In the genomic region with DNA sequence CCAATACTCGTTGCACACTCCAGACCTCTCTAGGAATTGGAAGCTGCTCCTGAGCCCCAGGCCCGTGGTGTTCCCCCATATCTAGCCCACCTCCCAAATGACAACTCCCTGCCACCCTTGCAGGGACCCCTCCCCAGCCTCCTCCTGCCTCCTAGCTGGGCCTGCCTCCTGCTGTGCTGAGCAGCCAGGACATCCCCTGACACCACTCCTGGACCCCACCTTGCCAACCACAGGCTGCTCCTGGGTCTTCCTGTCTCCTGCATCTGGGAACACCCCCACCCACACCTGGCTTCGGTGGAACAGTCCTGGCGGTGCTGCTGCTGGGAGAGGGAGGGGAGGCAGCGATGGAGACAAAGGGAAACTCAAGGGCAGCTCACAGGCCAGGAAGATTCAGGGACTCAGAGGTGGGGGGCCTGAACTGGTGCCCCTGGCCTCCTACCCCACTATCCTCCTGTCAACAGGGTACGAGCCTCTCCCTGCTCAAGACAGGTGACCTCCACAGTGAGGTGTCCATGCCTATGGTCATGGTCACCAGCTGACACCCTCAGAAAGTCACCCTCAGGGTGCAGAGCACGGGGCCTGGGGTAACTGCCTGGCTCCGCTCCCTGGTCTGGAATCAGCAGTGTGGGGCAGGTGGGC, we compare ENCODE assay signal across 2 cellular contexts.
TF ChIP-seq lines count a peak whose summit lies in the region.

No MANE protein-coding gene starts in this region.

TF ChIP-seq in HepG2, 621 proteins besides CTCF, POLR2A, EP300 and RAD21:
- TF ChIP-seq FOXP1 (IDR thresholded peaks at IDR 0.05) (no peak), FOXP1 (CRISPR knock-in tag; IDR thresholded peaks at IDR 0.05) (no peak), ISX (CRISPR knock-in tag; conservative IDR thresholded peaks at IDR 0.05) (no peak), CBX5 (CRISPR knock-in tag; IDR thresholded peaks at IDR 0.05; ENCODE audit: borderline replicate concordance) (no peak), BORCS8-MEF2B (CRISPR knock-in tag; IDR thresholded peaks at IDR 0.05) (0 out of 2 replicates have a peak, but pooled peaks have one; percentile 35), POLR2G (IDR thresholded peaks at IDR 0.05; ENCODE audit: low read depth, low read length) (no peak), SNAPC2 (CRISPR knock-in tag; IDR thresholded peaks at IDR 0.05) (0 out of 2 replicates have a peak, but pooled peaks have one; percentile 25), RBFOX2 (IDR thresholded peaks at IDR 0.05; ENCODE audit: low read depth, low read length) (no peak), ZNF790 (CRISPR knock-in tag; IDR thresholded peaks at IDR 0.05; ENCODE audit: borderline replicate concordance) (no peak), SMARCE1 (IDR thresholded peaks at IDR 0.05; ENCODE audit: borderline replicate concordance) (no peak), NFKBIZ (CRISPR knock-in tag; IDR thresholded peaks at IDR 0.05) (no peak), GZF1 (CRISPR knock-in tag; IDR thresholded peaks at IDR 0.05) (no peak), DMAP1 (CRISPR knock-in tag; IDR thresholded peaks at IDR 0.05) (no peak), ZNF766 (CRISPR knock-in tag; IDR thresholded peaks at IDR 0.05; ENCODE audit: borderline replicate concordance) (no peak)
- TF ChIP-seq, protein P1, sequence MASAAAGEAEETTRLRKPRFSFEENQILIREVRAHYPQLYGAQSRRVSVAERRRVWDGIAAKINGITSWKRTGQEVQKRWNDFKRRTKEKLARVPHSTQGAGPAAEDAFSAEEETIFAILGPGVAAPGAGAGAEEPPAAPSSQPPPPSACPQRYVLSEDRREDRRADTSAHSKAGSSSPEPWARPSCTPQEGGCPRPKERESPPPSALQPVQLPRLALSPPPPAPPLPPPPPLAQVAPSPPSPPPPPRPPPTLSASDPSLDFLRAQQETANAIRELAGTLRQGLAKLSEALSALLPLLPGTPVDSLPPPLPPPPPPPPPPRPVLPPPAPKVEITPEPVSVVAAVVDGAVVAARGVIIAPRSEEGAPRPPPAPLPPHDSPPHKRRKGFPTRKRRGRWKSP (CRISPR knock-in tag; IDR thresholded peaks at IDR 0.05), result no peak
- TF ChIP-seq, protein P2, sequence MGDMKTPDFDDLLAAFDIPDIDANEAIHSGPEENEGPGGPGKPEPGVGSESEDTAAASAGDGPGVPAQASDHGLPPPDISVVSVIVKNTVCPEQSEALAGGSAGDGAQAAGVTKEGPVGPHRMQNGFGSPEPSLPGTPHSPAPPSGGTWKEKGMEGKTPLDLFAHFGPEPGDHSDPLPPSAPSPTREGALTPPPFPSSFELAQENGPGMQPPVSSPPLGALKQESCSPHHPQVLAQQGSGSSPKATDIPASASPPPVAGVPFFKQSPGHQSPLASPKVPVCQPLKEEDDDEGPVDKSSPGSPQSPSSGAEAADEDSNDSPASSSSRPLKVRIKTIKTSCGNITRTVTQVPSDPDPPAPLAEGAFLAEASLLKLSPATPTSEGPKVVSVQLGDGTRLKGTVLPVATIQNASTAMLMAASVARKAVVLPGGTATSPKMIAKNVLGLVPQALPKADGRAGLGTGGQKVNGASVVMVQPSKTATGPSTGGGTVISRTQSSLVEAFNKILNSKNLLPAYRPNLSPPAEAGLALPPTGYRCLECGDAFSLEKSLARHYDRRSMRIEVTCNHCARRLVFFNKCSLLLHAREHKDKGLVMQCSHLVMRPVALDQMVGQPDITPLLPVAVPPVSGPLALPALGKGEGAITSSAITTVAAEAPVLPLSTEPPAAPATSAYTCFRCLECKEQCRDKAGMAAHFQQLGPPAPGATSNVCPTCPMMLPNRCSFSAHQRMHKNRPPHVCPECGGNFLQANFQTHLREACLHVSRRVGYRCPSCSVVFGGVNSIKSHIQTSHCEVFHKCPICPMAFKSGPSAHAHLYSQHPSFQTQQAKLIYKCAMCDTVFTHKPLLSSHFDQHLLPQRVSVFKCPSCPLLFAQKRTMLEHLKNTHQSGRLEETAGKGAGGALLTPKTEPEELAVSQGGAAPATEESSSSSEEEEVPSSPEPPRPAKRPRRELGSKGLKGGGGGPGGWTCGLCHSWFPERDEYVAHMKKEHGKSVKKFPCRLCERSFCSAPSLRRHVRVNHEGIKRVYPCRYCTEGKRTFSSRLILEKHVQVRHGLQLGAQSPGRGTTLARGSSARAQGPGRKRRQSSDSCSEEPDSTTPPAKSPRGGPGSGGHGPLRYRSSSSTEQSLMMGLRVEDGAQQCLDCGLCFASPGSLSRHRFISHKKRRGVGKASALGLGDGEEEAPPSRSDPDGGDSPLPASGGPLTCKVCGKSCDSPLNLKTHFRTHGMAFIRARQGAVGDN (CRISPR knock-in tag; IDR thresholded peaks at IDR 0.05), result peak; percentile 16; the same call in 1 of the 2 replicates
- TF ChIP-seq, protein P3, sequence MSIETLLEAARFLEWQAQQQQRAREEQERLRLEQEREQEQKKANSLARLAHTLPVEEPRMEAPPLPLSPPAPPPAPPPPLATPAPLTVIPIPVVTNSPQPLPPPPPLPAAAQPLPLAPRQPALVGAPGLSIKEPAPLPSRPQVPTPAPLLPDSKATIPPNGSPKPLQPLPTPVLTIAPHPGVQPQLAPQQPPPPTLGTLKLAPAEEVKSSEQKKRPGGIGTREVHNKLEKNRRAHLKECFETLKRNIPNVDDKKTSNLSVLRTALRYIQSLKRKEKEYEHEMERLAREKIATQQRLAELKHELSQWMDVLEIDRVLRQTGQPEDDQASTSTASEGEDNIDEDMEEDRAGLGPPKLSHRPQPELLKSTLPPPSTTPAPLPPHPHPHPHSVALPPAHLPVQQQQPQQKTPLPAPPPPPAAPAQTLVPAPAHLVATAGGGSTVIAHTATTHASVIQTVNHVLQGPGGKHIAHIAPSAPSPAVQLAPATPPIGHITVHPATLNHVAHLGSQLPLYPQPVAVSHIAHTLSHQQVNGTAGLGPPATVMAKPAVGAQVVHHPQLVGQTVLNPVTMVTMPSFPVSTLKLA (IDR thresholded peaks at IDR 0.05), result no peak

TF ChIP-seq in GM23338, 12 proteins besides CTCF, POLR2A, EP300 and RAD21:
- TF ChIP-seq, protein P4, sequence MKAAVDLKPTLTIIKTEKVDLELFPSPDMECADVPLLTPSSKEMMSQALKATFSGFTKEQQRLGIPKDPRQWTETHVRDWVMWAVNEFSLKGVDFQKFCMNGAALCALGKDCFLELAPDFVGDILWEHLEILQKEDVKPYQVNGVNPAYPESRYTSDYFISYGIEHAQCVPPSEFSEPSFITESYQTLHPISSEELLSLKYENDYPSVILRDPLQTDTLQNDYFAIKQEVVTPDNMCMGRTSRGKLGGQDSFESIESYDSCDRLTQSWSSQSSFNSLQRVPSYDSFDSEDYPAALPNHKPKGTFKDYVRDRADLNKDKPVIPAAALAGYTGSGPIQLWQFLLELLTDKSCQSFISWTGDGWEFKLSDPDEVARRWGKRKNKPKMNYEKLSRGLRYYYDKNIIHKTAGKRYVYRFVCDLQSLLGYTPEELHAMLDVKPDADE (IDR thresholded peaks at IDR 0.05), result no peak
TF ChIP-seq in GM23338: peak in this region for 0.
